Comparison of ENCODE assay signal across 21 cellular contexts in the genomic region with DNA sequence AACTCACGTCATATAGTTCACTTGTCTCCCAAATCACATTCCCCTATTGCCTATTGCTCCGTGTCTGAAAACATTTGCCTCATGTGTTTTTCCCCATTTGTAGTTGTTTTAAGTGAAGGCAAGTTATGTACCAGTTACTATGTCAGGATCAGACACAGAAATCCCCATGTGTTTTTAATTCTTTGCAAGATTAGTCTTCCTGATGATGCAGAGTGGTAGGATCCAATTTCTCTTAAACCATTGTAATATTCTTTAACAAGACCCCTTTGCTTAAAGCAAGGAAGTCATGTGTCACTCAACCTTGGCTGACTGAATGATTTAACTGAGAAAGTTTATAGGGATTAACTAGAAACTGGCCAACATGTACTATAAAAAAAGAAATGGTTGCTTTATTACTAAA.
DNase-seq lines count a peak whose midpoint lies in the region; ATAC-seq and TF ChIP-seq lines count a peak whose summit lies in the region.
"Had no signal": no experiment of that assay in that cellular context is flagged by ENCODE, and none has a peak within 500 bp of the region (broad histone marks: within the 10 kb centered on the region; RNA-seq: fewer than 3 reads in every experiment).

No MANE protein-coding gene starts in this region.

- peak overlapping the region; percentile 51 for H3K27ac ChIP-seq in A673 (ENCODE audit: low read depth, low read length, poor library complexity, severe bottlenecking)
- peak overlapping the region; percentile 32 for H3K27ac ChIP-seq in hepatocyte
- H3K27ac ChIP-seq: 22Rv1, A549, BLaER1 had no signal

- peaks cover 12% of the 10 kb centered on the region for H3K9me3 ChIP-seq in A673 (ENCODE audit: low read depth, low read length, poor library complexity, severe bottlenecking)
- peaks cover 14% of the 10 kb centered on the region for H3K9me3 ChIP-seq in hepatocyte (ENCODE audit: low read depth)
- H3K9me3 ChIP-seq: BE2C had no signal

- H3K27me3 ChIP-seq in A673 (replicated peaks; ENCODE audit: insufficient read depth, low read depth, low read length, poor library complexity) (no peaks in the 10 kb centered on the region), hepatocyte (no peaks in the 10 kb centered on the region)
- H3K27me3 ChIP-seq: BE2C, BLaER1 had no signal

- H3K4me1 ChIP-seq in A673 (ENCODE audit: insufficient read depth, low read length, poor library complexity, severe bottlenecking) (peaks cover 5% of the 10 kb centered on the region), hepatocyte (ENCODE audit: insufficient read depth) (no peaks in the 10 kb centered on the region)
- H3K4me1 ChIP-seq: A549, BE2C, BLaER1 had no signal

- POLR2A ChIA-PET in A673 (lab: Charles Lee; ENCODE audit: low non-redundant PET), result no interaction called here

- 58% methylated on average over 2 of the region's 2 CpGs for WGBS in hepatocyte (ENCODE audit: low lambda C conversion rate, missing lambda C conversion rate)

- H3K4me3 ChIP-seq in A673 (ENCODE audit: low read depth, low read length, poor library complexity, severe bottlenecking) (no peak overlapping the region), fibroblast of mammary gland (ENCODE audit: control insufficient read depth, low read depth, low read length) (no peak overlapping the region), hepatocyte (no peak overlapping the region)
- H3K4me3 ChIP-seq: A549, BLaER1 had no signal

- BruUV-seq in A673 (replicated peaks; lab: Mats Ljungman, UMichigan), result no TSS peak

- H3K4me2 ChIP-seq in hepatocyte, result no peak overlapping the region
- H3K4me2 ChIP-seq: A549, BLaER1 had no signal

- no peak overlapping the region for H2AFZ ChIP-seq in hepatocyte

- intact Hi-C loops in A673 (cut with micrococcal nuclease; ENCODE audit: unreplicated experiment), result no loop called here

- H3K9me2 ChIP-seq in hepatocyte (replicated peaks; ENCODE audit: insufficient read depth), result no peaks in the 10 kb centered on the region

- no peaks in the 10 kb centered on the region for H4K20me1 ChIP-seq in hepatocyte (ENCODE audit: insufficient read depth, poor library complexity, severe bottlenecking)
- H4K20me1 ChIP-seq: BLaER1 had no signal

- peak; percentile 50 for DNase-seq in A673 (ENCODE audit: low spot score)
- peak; percentile 37 for DNase-seq in fibroblast of mammary gland (ENCODE audit: low read depth)
- no peak for DNase-seq in hepatocyte (ENCODE audit: low spot score)
- DNase-seq in NCI-H2227 (lab: John Stamatoyannopoulos, UW; ENCODE audit: unreplicated experiment), result no peak
- no peak for DNase-seq in DMS53 treated with DMSO at 0.1 percent for 48 hours (lab: John Stamatoyannopoulos, UW; ENCODE audit: unreplicated experiment)
- DNase-seq: ACHN; BE2C; C1 segment of cervical spinal cord; CD4-positive, alpha-beta memory T cell; CD4-positive, CD25-positive, alpha-beta regulatory T cell; CD8-positive, alpha-beta memory T cell; COR-L47; DMS 273 treated with DMSO at 0.1 percent for 48 hours; DMS153; DMS53; DMS79 treated with DMSO at 0.1 percent for 48 hours; GF-D8 had no signal

- ATAC-seq in HG02798 (IDR thresholded peaks at IDR 0.05; ENCODE audit: poor library complexity, unreplicated experiment), result no peak
- ATAC-seq: A549 had no signal

- TF ChIP-seq CTCF in A673 (conservative IDR thresholded peaks at IDR 0.05; ENCODE audit: low read depth, low read length) (no peak), fibroblast of mammary gland (conservative IDR thresholded peaks at IDR 0.05; ENCODE audit: control insufficient read depth, insufficient read depth, low read depth, low read length) (no peak), hepatocyte (IDR thresholded peaks at IDR 0.05; ENCODE audit: poor library complexity) (no peak)

- CTCF ChIA-PET in A673 (lab: Charles Lee), result no interaction called here

- H3K36me3 ChIP-seq in A673 (ENCODE audit: insufficient read depth, low read length, poor library complexity, severe bottlenecking) (no peaks in the 10 kb centered on the region), hepatocyte (replicated peaks; ENCODE audit: insufficient read depth, low read depth) (no peaks in the 10 kb centered on the region)
- H3K36me3 ChIP-seq: BE2C, BLaER1 had no signal

- H3K79me2 ChIP-seq in hepatocyte, result no peaks in the 10 kb centered on the region

Comparison
In these comparisons a context has a peak if more than half of its experiments do, and no peak if none do; other contexts are left out.
1. DNase-seq: peak in A673 (single experiment) and fibroblast of mammary gland (single experiment); none in hepatocyte (single experiment), NCI-H2227 (single experiment) and DMS53 treated with DMSO at 0.1 percent for 48 hours (single experiment).